In genomic region chr15:29398907-29399306, GRCh38 we compare ENCODE assay signal across 21 cellular contexts.
"Had no signal": no experiment of that assay in that cellular context is flagged by ENCODE, and none has a peak within 500 bp of the region (broad histone marks: within the 10 kb centered on the region; RNA-seq: fewer than 3 reads in every experiment).

No MANE protein-coding gene starts in this region.

- H3K4me3 ChIP-seq: SJSA1, SK-N-MC had no signal

- H3K4me1 ChIP-seq: SJSA1 had no signal

- H3K9me3 ChIP-seq: SJSA1 had no signal

- H3K27ac ChIP-seq: SJSA1, SK-N-MC had no signal

- DNase-seq: KBM-7, MV-4-11, NCI-H1092, NCI-H1105 treated with DMSO at 0.1 percent for 48 hours, NCI-H1417 treated with DMSO at 0.1 percent for 48 hours, NCI-H146, NCI-H187, NCI-H2029, NCI-H2081 treated with DMSO at 0.1 percent for 48 hours, NCI-H2171, NCI-H226, NCI-H446, NCI-H510A, NCI-H524 treated with DMSO at 0.1 percent for 48 hours, NCI-H69, NCI-H774, Right ventricle myocardium superior, RPMI8226, SIG-M5 had no signal

- H3K36me3 ChIP-seq: SJSA1 had no signal
